ENCODE assay signal across 8 cellular contexts in the genomic region with DNA sequence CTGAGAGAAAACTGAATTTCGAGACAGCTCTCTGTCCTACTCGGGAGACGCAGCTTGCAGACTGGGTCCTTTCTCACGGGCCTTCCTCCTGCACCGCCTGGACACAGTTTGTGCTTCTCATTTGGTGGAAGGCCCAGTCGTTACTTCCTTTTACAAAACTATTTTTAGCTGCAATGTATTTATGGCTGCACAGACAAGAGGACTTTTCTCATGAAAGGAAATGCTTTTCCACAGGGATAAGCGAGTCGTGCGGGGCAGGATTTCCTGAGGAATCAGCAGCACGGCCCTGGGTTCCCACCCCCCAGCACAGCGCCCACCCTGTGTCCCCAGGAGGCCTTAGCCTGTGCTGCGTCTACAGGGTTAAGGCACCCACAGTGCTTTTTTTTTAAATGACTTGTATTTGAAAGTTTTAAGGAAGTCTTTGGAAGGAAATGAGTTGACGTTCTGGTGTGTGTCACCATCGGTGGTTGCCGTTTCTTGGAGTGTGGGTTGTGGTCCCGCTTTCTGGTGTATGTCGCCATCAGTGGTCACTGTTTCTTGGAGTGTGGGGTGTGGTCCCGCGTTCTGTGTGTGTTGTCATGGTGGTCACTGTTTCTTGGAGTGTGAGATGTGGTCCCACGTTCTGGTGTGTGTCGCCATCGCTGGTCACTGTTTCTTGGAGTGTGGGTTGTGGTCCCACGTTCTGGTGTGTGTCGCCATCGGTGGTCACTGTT. TPM values are rescaled to one million over a fixed set of nuclear protein-coding genes. Genes with fewer than 3 reads are reported as not detected.
DNase-seq lines count a peak whose midpoint lies in the region; ATAC-seq lines count a peak whose summit lies in the region.

No MANE protein-coding gene starts in this region.

- H3K27ac ChIP-seq in urinary bladder (ENCODE audit: low read depth) = peak overlapping the region; percentile 1

- H3K9ac ChIP-seq in adipocyte (ENCODE audit: low read length) = peak overlapping the region; percentile 55

- DNase-seq in C1 segment of cervical spinal cord (lab: John Stamatoyannopoulos, UW) (peak in 8 of 14 donors; percentile 20 to 69 (median 40)), adipocyte (ENCODE audit: low read depth) (no peak), lung microvascular endothelial cell (ENCODE audit: low read depth in 2 of 2) (peak; percentile 81 to 93), NCI-H2081 (lab: John Stamatoyannopoulos, UW) (no peak), NCI-H1436 (lab: John Stamatoyannopoulos, UW) (no peak)

- WGBS in urinary bladder = 36% methylated on average over 25 of the region's 25 CpGs

- H3K4me1 ChIP-seq in adipocyte (ENCODE audit: control insufficient read depth, insufficient read depth, low read length) (peaks cover 23% of the 10 kb centered on the region), urinary bladder (ENCODE audit: insufficient read depth) (peaks cover 2% of the 10 kb centered on the region)

- ATAC-seq in HG03354 (IDR thresholded peaks at IDR 0.05; ENCODE audit: poor library complexity, severe bottlenecking, unreplicated experiment) = peak; percentile 47
- ATAC-seq in GM21447 (IDR thresholded peaks at IDR 0.05; ENCODE audit: unreplicated experiment) = no peak

- H3K9me3 ChIP-seq in adipocyte (ENCODE audit: control insufficient read depth, low read length) = no peaks in the 10 kb centered on the region

- H3K4me3 ChIP-seq in adipocyte (ENCODE audit: low read length) (peak overlapping the region; percentile 36), urinary bladder (ENCODE audit: low read depth, low read length) (no peak overlapping the region)

- H3K36me3 ChIP-seq in adipocyte (ENCODE audit: control insufficient read depth, insufficient read depth, low read length, severe bottlenecking) = no peaks in the 10 kb centered on the region
- H3K36me3 ChIP-seq in urinary bladder (ENCODE audit: insufficient read depth) = no peaks in the 10 kb centered on the region

- no peaks in the 10 kb centered on the region for H3K27me3 ChIP-seq in adipocyte (replicated peaks; ENCODE audit: control insufficient read depth, insufficient read depth, low read length)

RNA-seq across cellular contexts. Expression of a gene that starts 50.9 kb away (rescaled TPM):
- total RNA-seq in lung microvascular endothelial cell (18.1 and 24.4 TPM in 2 replicates), urinary bladder (61.0 TPM)
- 66.2 TPM for polyA plus RNA-seq in urinary bladder

Comparison
In these comparisons a context has a peak if more than half of its experiments do, and no peak if none do; other contexts are left out.
1. DNase-seq: peak in C1 segment of cervical spinal cord (8 of 14) and lung microvascular endothelial cell (2 of 2); none in adipocyte (single experiment), NCI-H2081 (0 of 2) and NCI-H1436 (single experiment).